8 cellular contexts compared by ENCODE assay signal in the genomic region with DNA sequence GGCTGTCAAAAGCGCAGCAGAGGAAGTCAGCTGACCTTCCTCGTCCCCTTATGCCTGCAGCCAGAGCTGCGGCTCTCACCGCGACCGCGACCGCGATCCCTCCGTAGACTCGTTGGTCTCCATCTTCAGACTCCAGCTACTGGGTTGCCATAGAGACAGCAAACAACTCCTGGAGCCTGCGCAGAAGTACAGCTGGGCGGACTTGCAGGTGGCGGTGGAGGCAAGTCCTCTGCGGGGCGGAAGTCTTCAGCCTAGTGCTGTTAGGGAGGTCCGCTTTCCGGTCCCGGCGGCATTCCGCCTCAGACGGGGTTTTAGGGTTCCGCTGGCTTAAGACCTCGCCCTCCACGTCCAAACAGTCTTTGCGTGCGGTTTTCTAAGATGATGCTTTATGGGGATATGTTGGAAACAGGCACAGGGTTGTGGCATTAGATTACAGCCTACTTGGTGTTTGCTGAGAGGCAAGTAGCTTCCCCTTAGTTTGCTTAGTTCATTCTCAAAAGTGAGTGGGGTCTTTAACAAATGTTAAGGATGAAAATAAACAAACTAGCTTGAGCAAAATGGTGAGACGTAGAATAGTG. TPM values are rescaled to one million over a fixed set of nuclear protein-coding genes. Genes with fewer than 3 reads are reported as not detected.
DNase-seq lines count a peak whose midpoint lies in the region; ATAC-seq and TF ChIP-seq lines count a peak whose summit lies in the region.

A gene with protein sequence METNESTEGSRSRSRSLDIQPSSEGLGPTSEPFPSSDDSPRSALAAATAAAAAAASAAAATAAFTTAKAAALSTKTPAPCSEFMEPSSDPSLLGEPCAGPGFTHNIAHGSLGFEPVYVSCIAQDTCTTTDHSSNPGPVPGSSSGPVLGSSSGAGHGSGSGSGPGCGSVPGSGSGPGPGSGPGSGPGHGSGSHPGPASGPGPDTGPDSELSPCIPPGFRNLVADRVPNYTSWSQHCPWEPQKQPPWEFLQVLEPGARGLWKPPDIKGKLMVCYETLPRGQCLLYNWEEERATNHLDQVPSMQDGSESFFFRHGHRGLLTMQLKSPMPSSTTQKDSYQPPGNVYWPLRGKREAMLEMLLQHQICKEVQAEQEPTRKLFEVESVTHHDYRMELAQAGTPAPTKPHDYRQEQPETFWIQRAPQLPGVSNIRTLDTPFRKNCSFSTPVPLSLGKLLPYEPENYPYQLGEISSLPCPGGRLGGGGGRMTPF (minus strand): TSS at position 238 of the 578 bp plus-strand sequence. CDS start 115 bp downstream, at position 123.

- ATAC-seq in HG03175 (IDR thresholded peaks at IDR 0.05; ENCODE audit: unreplicated experiment), result peak; percentile 70

- no peaks in the 10 kb centered on the region for H3K36me3 ChIP-seq in kidney epithelial cell (ENCODE audit: control insufficient read depth, insufficient read depth, low read length)

- no peak for TF ChIP-seq CTCF in kidney epithelial cell (IDR thresholded peaks at IDR 0.05; ENCODE audit: insufficient read depth, low read length, poor library complexity, severe bottlenecking)

- TF ChIP-seq POLR2A in GM18951 (IDR thresholded peaks at IDR 0.05; ENCODE audit: extremely low read depth, insufficient read depth, insufficient read length), result peak; percentile 48

- peak; percentile 96 for DNase-seq in AG08395 (ENCODE audit: low spot score)
- peak; percentile 90 for DNase-seq in NCI-H2227 treated with DMSO at 0.1 percent for 48 hours (lab: John Stamatoyannopoulos, UW)
- DNase-seq in activated CD4-positive, CD25-positive, alpha-beta regulatory T cell treated with anti-CD3 and anti-CD28 coated beads, Interleukin-2, amount 50 U/mL, for 72 hours, result peak; percentile 88
- DNase-seq in cerebellum (ENCODE audit: low spot score), result peak; percentile 96
- DNase-seq in kidney epithelial cell (ENCODE audit: low read depth), result peak; percentile 98
- DNase-seq in stimulated activated CD4-positive, alpha-beta T cell treated with anti-CD3 and anti-CD28 coated beads, Interleukin-15, amount 100 ng/mL, for 24 hours, result peak; percentile 95

- in situ Hi-C loops in GM18951 (cut with MboI; ENCODE audit: low sequenced_read_pairs, unreplicated experiment), result no loop called here

- no peaks in the 10 kb centered on the region for H3K27me3 ChIP-seq in kidney epithelial cell (ENCODE audit: control insufficient read depth, insufficient read depth, low read length)

- peak within 1 kb of the TSS; percentile 36 for H3K4me3 ChIP-seq in kidney epithelial cell (ENCODE audit: low read depth, low read length)

RNA-seq across cellular contexts. Expression of the gene that starts here (rescaled TPM):
- total RNA-seq in cerebellum (4.0 TPM), kidney epithelial cell (not detected in 2 replicates)

Comparison
In these comparisons a context has a peak if more than half of its experiments do, and no peak if none do; other contexts are left out.
1. Peak in every context shown above with its lines: DNase-seq, ATAC-seq and H3K4me3 ChIP-seq.
2. Peak in DNase-seq and H3K4me3 ChIP-seq in kidney epithelial cell; RNA of the gene not detected or under 1 TPM.